2 cellular contexts compared by ENCODE assay signal in genomic region chr3:119305271-119305670, GRCh38.
TF ChIP-seq lines count a peak whose summit lies in the region.

No MANE protein-coding gene starts in this region.

TF ChIP-seq in SK-N-SH, 30 proteins besides CTCF, POLR2A, EP300 and RAD21 (continued from another document):
- TF ChIP-seq ZBTB33 (IDR thresholded peaks at IDR 0.05; ENCODE audit: borderline replicate concordance, low read depth), result no peak
- TF ChIP-seq POLR2AphosphoS5 (IDR thresholded peaks at IDR 0.05; ENCODE audit: low read depth, low read length), result no peak
- TF ChIP-seq PBX3 (IDR thresholded peaks at IDR 0.05), result no peak
- no peak for TF ChIP-seq GABPA (IDR thresholded peaks at IDR 0.05; ENCODE audit: low read depth)
- TF ChIP-seq TEAD4 (IDR thresholded peaks at IDR 0.05; ENCODE audit: borderline replicate concordance, insufficient read depth), result no peak

TF ChIP-seq in SK-N-SH treated with all-trans-retinoic acid at 6 μM for 48 hours, 23 proteins besides CTCF, POLR2A, EP300 and RAD21 (continued from another document):
- TF ChIP-seq TOX (CRISPR knock-in tag; IDR thresholded peaks at IDR 0.05; ENCODE audit: borderline replicate concordance), result no peak
- TF ChIP-seq, protein P1, sequence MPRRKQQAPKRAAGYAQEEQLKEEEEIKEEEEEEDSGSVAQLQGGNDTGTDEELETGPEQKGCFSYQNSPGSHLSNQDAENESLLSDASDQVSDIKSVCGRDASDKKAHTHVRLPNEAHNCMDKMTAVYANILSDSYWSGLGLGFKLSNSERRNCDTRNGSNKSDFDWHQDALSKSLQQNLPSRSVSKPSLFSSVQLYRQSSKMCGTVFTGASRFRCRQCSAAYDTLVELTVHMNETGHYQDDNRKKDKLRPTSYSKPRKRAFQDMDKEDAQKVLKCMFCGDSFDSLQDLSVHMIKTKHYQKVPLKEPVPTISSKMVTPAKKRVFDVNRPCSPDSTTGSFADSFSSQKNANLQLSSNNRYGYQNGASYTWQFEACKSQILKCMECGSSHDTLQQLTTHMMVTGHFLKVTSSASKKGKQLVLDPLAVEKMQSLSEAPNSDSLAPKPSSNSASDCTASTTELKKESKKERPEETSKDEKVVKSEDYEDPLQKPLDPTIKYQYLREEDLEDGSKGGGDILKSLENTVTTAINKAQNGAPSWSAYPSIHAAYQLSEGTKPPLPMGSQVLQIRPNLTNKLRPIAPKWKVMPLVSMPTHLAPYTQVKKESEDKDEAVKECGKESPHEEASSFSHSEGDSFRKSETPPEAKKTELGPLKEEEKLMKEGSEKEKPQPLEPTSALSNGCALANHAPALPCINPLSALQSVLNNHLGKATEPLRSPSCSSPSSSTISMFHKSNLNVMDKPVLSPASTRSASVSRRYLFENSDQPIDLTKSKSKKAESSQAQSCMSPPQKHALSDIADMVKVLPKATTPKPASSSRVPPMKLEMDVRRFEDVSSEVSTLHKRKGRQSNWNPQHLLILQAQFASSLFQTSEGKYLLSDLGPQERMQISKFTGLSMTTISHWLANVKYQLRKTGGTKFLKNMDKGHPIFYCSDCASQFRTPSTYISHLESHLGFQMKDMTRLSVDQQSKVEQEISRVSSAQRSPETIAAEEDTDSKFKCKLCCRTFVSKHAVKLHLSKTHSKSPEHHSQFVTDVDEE (CRISPR knock-in tag; IDR thresholded peaks at IDR 0.05), result no peak
- TF ChIP-seq ESRRG (CRISPR knock-in tag; IDR thresholded peaks at IDR 0.05), result no peak
